In genomic region chr12:39835517-39836489, GRCh38 we compare ENCODE assay signal across 15 cellular contexts.
DNase-seq lines count a peak whose midpoint lies in the region; ATAC-seq and TF ChIP-seq lines count a peak whose summit lies in the region.
"Had no signal": no experiment of that assay in that cellular context is flagged by ENCODE, and none has a peak within 500 bp of the region (broad histone marks: within the 10 kb centered on the region; RNA-seq: fewer than 3 reads in every experiment).

No MANE protein-coding gene starts in this region.

- no peaks in the 10 kb centered on the region for H3K79me2 ChIP-seq in trophoblast cell (ENCODE audit: control insufficient read depth, insufficient read depth, low read length, poor library complexity)

- H2BK12ac ChIP-seq in trophoblast cell (ENCODE audit: low read length), result no peak overlapping the region

- WGBS in trophoblast cell (ENCODE audit: extremely low coverage, insufficient coverage, insufficient read length), result 100% methylated on average over 1 of the region's 4 CpGs

- TF ChIP-seq CTCF in GM10266 (IDR thresholded peaks at IDR 0.05; ENCODE audit: control insufficient read depth, insufficient read depth, low read depth, missing control alignments), result no peak

- no peak overlapping the region for H4K8ac ChIP-seq in trophoblast cell (ENCODE audit: low read depth, low read length)

- H3K27me3 ChIP-seq in trophoblast cell (ENCODE audit: insufficient read depth, low read length), result no peaks in the 10 kb centered on the region
- H3K27me3 ChIP-seq: breast epithelium had no signal

- H3K9ac ChIP-seq in trophoblast cell (ENCODE audit: low read length), result no peak overlapping the region

- H3K79me1 ChIP-seq in trophoblast cell (ENCODE audit: low read length), result no peaks in the 10 kb centered on the region

- no peaks in the 10 kb centered on the region for H3K4me1 ChIP-seq in trophoblast cell (ENCODE audit: control insufficient read depth in 1 of 2, insufficient read depth in 2 of 2, low read length in 2 of 2)
- H3K4me1 ChIP-seq: breast epithelium had no signal

- H2AK5ac ChIP-seq in trophoblast cell (ENCODE audit: low read length), result no peak overlapping the region

- H3K4me2 ChIP-seq in trophoblast cell (ENCODE audit: low read length), result no peak overlapping the region

- ATAC-seq in GM19351 (IDR thresholded peaks at IDR 0.05; ENCODE audit: unreplicated experiment) (peak; percentile 89), HG02642 (IDR thresholded peaks at IDR 0.05; ENCODE audit: poor library complexity, unreplicated experiment) (peak; percentile 76), HG03159 (IDR thresholded peaks at IDR 0.05; ENCODE audit: unreplicated experiment) (peak; percentile 62)

- DNase-seq in GM10266 (ENCODE audit: extremely low spot score) (peak; percentile 11), trophoblast cell (no peak), COLO668 (lab: John Stamatoyannopoulos, UW; ENCODE audit: unreplicated experiment) (no peak), DMS79 treated with DMSO at 0.1 percent for 48 hours (lab: John Stamatoyannopoulos, UW) (no peak)
- no peak for DNase-seq in effector CD4-positive, alpha-beta T cell
- DNase-seq: activated naive CD4-positive, alpha-beta T cell treated with anti-CD3 and anti-CD28 coated beads, Interleukin-2, amount 50 U/mL, for 16 hours; NCI-H1105; NCI-H524; occipital lobe; stimulated activated CD4-positive, alpha-beta T cell treated with anti-CD3 and anti-CD28 coated beads, Interleukin-12 subunit alpha, Interleukin-12 subunit beta, amount 100 ng/mL, for 4 hours; T1000 had no signal

- H3K18ac ChIP-seq in trophoblast cell (ENCODE audit: low read length), result no peak overlapping the region

- no peak overlapping the region for H2AFZ ChIP-seq in trophoblast cell (ENCODE audit: insufficient read depth, low read length, poor library complexity)

- no peak overlapping the region for H3K4me3 ChIP-seq in trophoblast cell (ENCODE audit: low read depth, low read length)
- H3K4me3 ChIP-seq: breast epithelium had no signal

- H3K27ac ChIP-seq in trophoblast cell (ENCODE audit: low read depth, low read length), result no peak overlapping the region
- H3K27ac ChIP-seq: breast epithelium had no signal

- H4K12ac ChIP-seq in trophoblast cell (ENCODE audit: low read depth, low read length), result no peak overlapping the region

- H2BK120ac ChIP-seq in trophoblast cell (ENCODE audit: insufficient read depth, low read length, poor library complexity), result no peak overlapping the region

- no peak overlapping the region for H4K91ac ChIP-seq in trophoblast cell (ENCODE audit: low read depth, low read length)

- no peaks in the 10 kb centered on the region for H3K9me3 ChIP-seq in trophoblast cell (ENCODE audit: insufficient read depth, low read depth, low read length)
- H3K9me3 ChIP-seq: breast epithelium had no signal

- no peaks in the 10 kb centered on the region for H3K36me3 ChIP-seq in trophoblast cell (ENCODE audit: control insufficient read depth in 1 of 2, insufficient read depth in 2 of 2, low read length in 2 of 2)
- H3K36me3 ChIP-seq: breast epithelium had no signal

- H3K4ac ChIP-seq in trophoblast cell (ENCODE audit: low read depth, low read length), result no peak overlapping the region

- no peak overlapping the region for H3K23ac ChIP-seq in trophoblast cell (ENCODE audit: low read length)

- H3K14ac ChIP-seq in trophoblast cell (ENCODE audit: low read length), result no peak overlapping the region

- H2BK5ac ChIP-seq in trophoblast cell (ENCODE audit: low read depth, low read length, poor library complexity), result no peak overlapping the region
